Comparison of ENCODE assay signal across 23 cellular contexts in the genomic region with DNA sequence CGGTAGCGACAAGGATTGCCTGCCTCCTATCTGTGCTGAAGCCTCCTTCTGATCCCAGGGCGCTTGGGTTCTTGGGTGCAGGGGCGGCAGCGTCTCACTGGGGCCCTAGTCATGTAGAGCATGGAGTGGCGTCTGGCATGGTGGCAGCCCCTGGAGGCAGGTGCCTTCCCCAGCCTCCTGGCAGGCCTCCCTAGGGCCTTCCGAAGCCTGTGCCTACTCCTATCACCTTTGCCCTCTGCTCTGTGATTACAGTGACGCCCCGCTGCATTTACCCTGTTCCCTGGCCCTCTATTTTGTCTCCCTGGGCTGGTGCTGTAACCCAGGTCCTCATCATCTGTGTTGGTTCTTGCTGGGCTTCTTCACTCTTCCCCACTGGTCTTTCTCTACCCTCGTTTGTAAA. TPM values are rescaled to one million over a fixed set of nuclear protein-coding genes. Genes with fewer than 3 reads are reported as not detected.
DNase-seq lines count a peak whose midpoint lies in the region; ATAC-seq and TF ChIP-seq lines count a peak whose summit lies in the region.
"Had no signal": no experiment of that assay in that cellular context is flagged by ENCODE, and none has a peak within 500 bp of the region (broad histone marks: within the 10 kb centered on the region; RNA-seq: fewer than 3 reads in every experiment).

No MANE protein-coding gene starts in this region.

- no peaks in the 10 kb centered on the region for H3K4me1 ChIP-seq in breast epithelium
- H3K4me1 ChIP-seq in endodermal cell (ENCODE audit: control insufficient read depth, insufficient read depth, low read length), result peaks cover 7% of the 10 kb centered on the region

- WGBS in endodermal cell (ENCODE audit: insufficient coverage in 1 of 2, insufficient read length in 1 of 2), 2 experiments, result 88 to 91% methylated on average over 5 to 10 of the region's 10 CpGs

- no peak overlapping the region for H3K4me3 Mint-ChIP-seq in MCF 10A (ENCODE audit: unreplicated experiment)
- H3K4me3 Mint-ChIP-seq in endodermal cell, result no peak overlapping the region
- H3K4me3 Mint-ChIP-seq in nephron progenitor cell, result peak overlapping the region; percentile 3
- H3K4me3 Mint-ChIP-seq: B cell, GM23338 had no signal

- H3K4me3 ChIP-seq in breast epithelium (no peak overlapping the region), endodermal cell (ENCODE audit: low read length) (no peak overlapping the region), foreskin fibroblast (ENCODE audit: low read depth in 1 of 2, low read length in 2 of 2) (no peak overlapping the region)
- H3K4me3 ChIP-seq: GM23338, Peyer's patch had no signal

- H3K36me3 ChIP-seq in breast epithelium (no peaks in the 10 kb centered on the region), endodermal cell (ENCODE audit: control insufficient read depth, insufficient read depth, low read length) (no peaks in the 10 kb centered on the region)
- H3K36me3 ChIP-seq: Peyer's patch had no signal

- H3K4me1 Mint-ChIP-seq in MCF 10A (ENCODE audit: insufficient read depth, unreplicated experiment) (peaks cover 32% of the 10 kb centered on the region), endodermal cell (peaks cover 27% of the 10 kb centered on the region), nephron progenitor cell (peaks cover 36% of the 10 kb centered on the region)

- TF ChIP-seq CTCF in MCF 10A (IDR thresholded peaks at IDR 0.05; ENCODE audit: unreplicated experiment) (no peak), breast epithelium (IDR thresholded peaks at IDR 0.05) (no peak), endodermal cell (conservative IDR thresholded peaks at IDR 0.05) (no peak), nephron progenitor cell (IDR thresholded peaks at IDR 0.05) (no peak), foreskin fibroblast (IDR thresholded peaks at IDR 0.05; ENCODE audit: low read depth, low read length) (no peak)

- H3K27me3 Mint-ChIP-seq in MCF 10A (ENCODE audit: insufficient read depth, unreplicated experiment) (no peaks in the 10 kb centered on the region), endodermal cell (ENCODE audit: insufficient read depth) (peaks cover 18% of the 10 kb centered on the region), nephron progenitor cell (ENCODE audit: low read depth, poor library complexity) (peaks cover 3% of the 10 kb centered on the region)
- H3K27me3 Mint-ChIP-seq: B cell; CD4-positive, alpha-beta memory T cell had no signal

- no peak overlapping the region for H3K9ac ChIP-seq in endodermal cell (ENCODE audit: extremely low read depth, low read length, poor library complexity, severe bottlenecking)

- H3K27me3 ChIP-seq in breast epithelium (no peaks in the 10 kb centered on the region), endodermal cell (ENCODE audit: control insufficient read depth, insufficient read depth, low read length, poor library complexity, severe bottlenecking) (no peaks in the 10 kb centered on the region)
- H3K27me3 ChIP-seq: Peyer's patch had no signal

- BruUV-seq in MCF 10A (replicated peaks; lab: Mats Ljungman, UMichigan), result no TSS peak

- H3K9me3 ChIP-seq in breast epithelium (no peaks in the 10 kb centered on the region), endodermal cell (ENCODE audit: control insufficient read depth, low read length) (no peaks in the 10 kb centered on the region)
- H3K9me3 ChIP-seq: Peyer's patch had no signal

- intact Hi-C loops in MCF 10A (cut with micrococcal nuclease) (no loop called here), breast epithelium (cut with DNase I; ENCODE audit: low total_unique reads) (loop anchor here (10.0 kb wide), 1 partner anchor 68 kb away; no protein-coding TSS in a partner anchor)

- no peak for TF ChIP-seq POLR2A in breast epithelium (IDR thresholded peaks at IDR 0.05)

- DNase-seq in MCF 10A (ENCODE audit: unreplicated experiment) (no peak), breast epithelium (ENCODE audit: low spot score in 2 of 2) (no peak), endodermal cell (no peak), nephron progenitor cell (no peak), foreskin fibroblast (no peak), epidermal melanocyte (ENCODE audit: insufficient read length, low spot score) (no peak)
- DNase-seq: 8988T; CD4-positive, alpha-beta memory T cell; DMS153; GDM1; NCI-H1092 treated with DMSO at 0.1 percent for 48 hours; NCI-H146; NCI-H2029 treated with DMSO at 0.1 percent for 48 hours; NCI-H2171; NCI-H446 treated with DMSO at 0.1 percent for 48 hours; NCI-H69; Peyer's patch had no signal

- H3K36me3 Mint-ChIP-seq in MCF 10A (ENCODE audit: insufficient read depth, unreplicated experiment), result peaks cover 19% of the 10 kb centered on the region
- no peaks in the 10 kb centered on the region for H3K36me3 Mint-ChIP-seq in endodermal cell (ENCODE audit: low read depth)
- H3K36me3 Mint-ChIP-seq in nephron progenitor cell (ENCODE audit: low read depth), result peaks cover 4% of the 10 kb centered on the region

- ATAC-seq in GM19023 (IDR thresholded peaks at IDR 0.05; ENCODE audit: unreplicated experiment) (no peak), GM21390 (IDR thresholded peaks at IDR 0.05; ENCODE audit: unreplicated experiment) (no peak)
- ATAC-seq: GM23338, HCT116, Right ventricle myocardium inferior had no signal

- H3K27ac ChIP-seq in breast epithelium (peak overlapping the region in 1 of 2 donors; percentile 35), endodermal cell (ENCODE audit: low read depth, low read length) (no peak overlapping the region)
- H3K27ac ChIP-seq: Peyer's patch had no signal

- no peaks in the 10 kb centered on the region for H3K9me3 Mint-ChIP-seq in MCF 10A (ENCODE audit: unreplicated experiment)
- H3K9me3 Mint-ChIP-seq in endodermal cell, result no peaks in the 10 kb centered on the region
- no peaks in the 10 kb centered on the region for H3K9me3 Mint-ChIP-seq in nephron progenitor cell
- H3K9me3 Mint-ChIP-seq: CD4-positive, alpha-beta memory T cell; GM23338 had no signal

- peak overlapping the region; percentile 91 for H3K27ac Mint-ChIP-seq in MCF 10A (ENCODE audit: low read depth, unreplicated experiment)
- H3K27ac Mint-ChIP-seq in endodermal cell, result peak overlapping the region; percentile 7
- H3K27ac Mint-ChIP-seq in nephron progenitor cell, result peak overlapping the region; percentile 64
- H3K27ac Mint-ChIP-seq: B cell; CD4-positive, alpha-beta memory T cell; GM23338 had no signal

- POLR2A ChIA-PET in MCF 10A (lab: Yijun Ruan, JAX), result interaction anchor here (0.6 to 5.6 kb wide), 7 partner anchors 67 to 177 kb away, joined by 3 to 53 read pairs (median 6); partner anchors contain the start of gene TENT4A

- CTCF ChIA-PET in MCF 10A (lab: Yijun Ruan, JAX), result interaction anchor here (0.6 to 2.4 kb wide), 3 partner anchors 44 to 138 kb away, joined by 3 to 6 read pairs (median 3); no protein-coding TSS in a partner anchor

RNA-seq across cellular contexts. Expression of gene SRD5A1, which starts 3.8 kb away (rescaled TPM):
- total RNA-seq in MCF 10A (2022) (12.2 and 12.4 TPM in 2 replicates), breast epithelium (10 to 100 TPM in 1 of 3 donors, 1 to 10 TPM in 2; 3.6 to 10.6 (median 7.0) TPM), endodermal cell (10 to 100 TPM; 15.0 to 16.2 TPM)
- 20.6 TPM for polyA plus RNA-seq in endodermal cell (2013, experiment 1 of 2)
- 18.0 TPM for polyA plus RNA-seq in endodermal cell (2013, experiment 2 of 2)

RNA-seq across cellular contexts. Expression of gene NSUN2, which starts 4.2 kb away (rescaled TPM):
- total RNA-seq in MCF 10A (2022) (89.6 and 95.7 TPM in 2 replicates), breast epithelium (10 to 100 TPM; 36.8 to 58.7 (median 55.6) TPM), endodermal cell (10 to 100 TPM; 71.8 to 90.8 TPM)
- polyA plus RNA-seq in endodermal cell (2013, experiment 1 of 2), result 55.2 TPM
- polyA plus RNA-seq in endodermal cell (2013, experiment 2 of 2), result 53.9 TPM

Comparison
In these comparisons a context has a peak if more than half of its experiments do, and no peak if none do; other contexts are left out.
1. H3K27ac Mint-ChIP-seq: peak in every context shown above with its lines; median percentile 91 in MCF 10A; 64 in nephron progenitor cell; 7 in endodermal cell.